Comparison of ENCODE assay signal across 8 cellular contexts in genomic region chr3:124761250-124761796, GRCh38. TPM values are rescaled to one million over a fixed set of nuclear protein-coding genes. Genes with fewer than 3 reads are reported as not detected.
A peak's percentile ranks its signal among the peaks of the same experiment; 100 is the strongest.
DNase-seq lines count a peak whose midpoint lies in the region; ATAC-seq and TF ChIP-seq lines count a peak whose summit lies in the region.

No MANE protein-coding gene starts in this region.

- H3K4me3 Mint-ChIP-seq in activated CD8-positive, alpha-beta memory T cell treated with anti-CD3 and anti-CD28 coated beads, Interleukin-2, amount 10 ng/mL, durations not matched to agents 7 days and 5 days, result peak overlapping the region; percentile 42
- H3K4me3 Mint-ChIP-seq in endothelial cell (ENCODE audit: unreplicated experiment), result no peak overlapping the region

- CTCF ChIA-PET in activated CD8-positive, alpha-beta memory T cell treated with anti-CD3 and anti-CD28 coated beads, Interleukin-2, amount 10 ng/mL, durations not matched to agents 7 days and 5 days (lab: Charles Lee), result interaction anchor here (0.6 to 7.8 kb wide), 36 partner anchors 9 to 835 kb away, joined by 3 to 166 read pairs (median 4); partner anchors contain the start of gene OSBPL11

- H3K27me3 Mint-ChIP-seq in activated CD8-positive, alpha-beta memory T cell treated with anti-CD3 and anti-CD28 coated beads, Interleukin-2, amount 10 ng/mL, durations not matched to agents 7 days and 5 days, result peaks cover 3% of the 10 kb centered on the region
- H3K27me3 Mint-ChIP-seq in endothelial cell (ENCODE audit: unreplicated experiment), result peaks cover 4% of the 10 kb centered on the region

- no peaks in the 10 kb centered on the region for H3K36me3 Mint-ChIP-seq in activated CD8-positive, alpha-beta memory T cell treated with anti-CD3 and anti-CD28 coated beads, Interleukin-2, amount 10 ng/mL, durations not matched to agents 7 days and 5 days
- H3K36me3 Mint-ChIP-seq in endothelial cell (ENCODE audit: low read depth, unreplicated experiment), result peaks cover 4% of the 10 kb centered on the region

- H3K4me1 Mint-ChIP-seq in activated CD8-positive, alpha-beta memory T cell treated with anti-CD3 and anti-CD28 coated beads, Interleukin-2, amount 10 ng/mL, durations not matched to agents 7 days and 5 days, result peaks cover 4% of the 10 kb centered on the region
- H3K4me1 Mint-ChIP-seq in endothelial cell (ENCODE audit: unreplicated experiment), result peaks cover 8% of the 10 kb centered on the region

- no peak overlapping the region for H3K27ac Mint-ChIP-seq in activated CD8-positive, alpha-beta memory T cell treated with anti-CD3 and anti-CD28 coated beads, Interleukin-2, amount 10 ng/mL, durations not matched to agents 7 days and 5 days
- no peak overlapping the region for H3K27ac Mint-ChIP-seq in endothelial cell (ENCODE audit: unreplicated experiment)

- DNase-seq in DMS79 (lab: John Stamatoyannopoulos, UW), result peak; percentile 49
- DNase-seq in HS-5 (ENCODE audit: low read depth), result peak; percentile 61
- peak; percentile 48 for DNase-seq in NOMO-1 treated with dmso at 0.1 percent for 144 hours (lab: John Stamatoyannopoulos, UW; ENCODE audit: unreplicated experiment)
- DNase-seq in activated CD8-positive, alpha-beta memory T cell treated with anti-CD3 and anti-CD28 coated beads, Interleukin-2, amount 10 ng/mL, durations not matched to agents 7 days and 5 days, result peak; percentile 82
- peak; percentile 81 for DNase-seq in endothelial cell (ENCODE audit: low spot score)
- peak; percentile 87 for DNase-seq in middle frontal gyrus (ENCODE audit: extremely low spot score, low spot score)
- DNase-seq in stimulated activated CD8-positive, alpha-beta memory T cell treated with anti-CD3 and anti-CD28 coated beads, Interleukin-2, amount 100 ng/mL, for 1 hour (ENCODE audit: low read depth in 2 of 2), result peak; percentile 47 to 60

- H3K9me3 Mint-ChIP-seq in activated CD8-positive, alpha-beta memory T cell treated with anti-CD3 and anti-CD28 coated beads, Interleukin-2, amount 10 ng/mL, durations not matched to agents 7 days and 5 days (ENCODE audit: low read depth), result no peaks in the 10 kb centered on the region
- H3K9me3 Mint-ChIP-seq in endothelial cell (ENCODE audit: unreplicated experiment), result no peaks in the 10 kb centered on the region

- peak; percentile 93 for TF ChIP-seq CTCF in endothelial cell (IDR thresholded peaks at IDR 0.05; ENCODE audit: unreplicated experiment)

- peak; percentile 90 for ATAC-seq in activated CD8-positive, alpha-beta memory T cell treated with anti-CD3 and anti-CD28 coated beads, Interleukin-2, amount 10 ng/mL, durations not matched to agents 7 days and 5 days
- ATAC-seq in GM18502 (IDR thresholded peaks at IDR 0.05; ENCODE audit: poor library complexity, unreplicated experiment), result no peak

RNA-seq across cellular contexts. Expression of gene UMPS, which starts 31.1 kb away (rescaled TPM):
- 10 to 100 TPM; 33.4 to 50.1 TPM for total RNA-seq in activated CD8-positive, alpha-beta memory T cell treated with anti-CD3 and anti-CD28 coated beads, Interleukin-2, amount 10 ng/mL, durations not matched to agents 7 days and 5 days
- total RNA-seq in endothelial cell (ENCODE audit: unreplicated experiment), result 27.1 TPM
